Comparison of ENCODE assay signal across 16 cellular contexts in the genomic region with DNA sequence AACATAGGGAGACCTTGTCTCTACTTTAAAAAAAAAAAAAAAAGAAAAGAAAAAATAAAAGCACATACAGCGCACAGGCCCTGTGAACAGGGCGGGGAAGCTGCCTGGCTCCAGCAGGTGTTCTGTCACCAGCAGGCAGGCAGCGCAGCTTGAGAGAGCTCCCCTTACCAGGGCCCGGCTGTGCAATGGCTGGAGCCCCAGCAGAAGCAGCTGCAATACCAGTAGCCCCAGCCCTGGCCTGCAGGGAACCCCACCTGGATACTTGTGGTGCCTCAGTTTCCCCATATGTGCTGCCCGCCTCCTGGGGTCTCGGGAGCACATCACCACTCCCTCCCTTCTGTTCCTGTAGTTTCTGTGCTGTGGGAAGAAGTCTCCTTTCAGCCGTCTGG. TPM values are rescaled to one million over a fixed set of nuclear protein-coding genes. Genes with fewer than 3 reads are reported as not detected.
DNase-seq lines count a peak whose midpoint lies in the region.
"Had no signal": no experiment of that assay in that cellular context is flagged by ENCODE, and none has a peak within 500 bp of the region (broad histone marks: within the 10 kb centered on the region; RNA-seq: fewer than 3 reads in every experiment).

No MANE protein-coding gene starts in this region.

- no peak overlapping the region for H3K18ac ChIP-seq in mesenchymal stem cell (ENCODE audit: low read depth in 1 of 2, low read length in 2 of 2)

- H3K4me3 ChIP-seq in mesenchymal stem cell (ENCODE audit: insufficient read depth in 1 of 2, low read depth in 1 of 2, low read length in 2 of 2) (no peak overlapping the region), stomach smooth muscle (ENCODE audit: low read length in 2 of 2) (peak overlapping the region in 1 of 2 donors; percentile 35)
- H3K4me3 ChIP-seq: mucosa of descending colon, psoas muscle had no signal

- H3K79me1 ChIP-seq in mesenchymal stem cell (replicated peaks; ENCODE audit: low read length, poor library complexity, severe bottlenecking): no peaks in the 10 kb centered on the region

- H3K14ac ChIP-seq in mesenchymal stem cell (ENCODE audit: low read length in 2 of 2): no peak overlapping the region

- H3K36me3 ChIP-seq in mesenchymal stem cell (ENCODE audit: control insufficient read depth in 1 of 2, insufficient read depth in 2 of 2, low read depth in 1 of 2, low read length in 2 of 2): no peaks in the 10 kb centered on the region
- H3K36me3 ChIP-seq in stomach smooth muscle (ENCODE audit: control insufficient read depth in 2 of 2, insufficient read depth in 2 of 2, low read length in 2 of 2): no peaks in the 10 kb centered on the region

- no peak overlapping the region for H2BK5ac ChIP-seq in mesenchymal stem cell (ENCODE audit: low read depth, low read length, poor library complexity, severe bottlenecking)

- no peak overlapping the region for H3K23ac ChIP-seq in mesenchymal stem cell (ENCODE audit: low read length in 2 of 2)

- no peak overlapping the region for H3K4me2 ChIP-seq in mesenchymal stem cell (ENCODE audit: low read length, poor library complexity, severe bottlenecking)

- H2AK5ac ChIP-seq in mesenchymal stem cell (ENCODE audit: low read length, severe bottlenecking): no peak overlapping the region

- H2BK120ac ChIP-seq in mesenchymal stem cell (ENCODE audit: low read depth, low read length): no peak overlapping the region

- H3K27me3 ChIP-seq in mesenchymal stem cell (ENCODE audit: control insufficient read depth in 1 of 2, insufficient read depth in 1 of 2, low read length in 2 of 2) (no peaks in the 10 kb centered on the region), stomach smooth muscle (ENCODE audit: control insufficient read depth in 1 of 2, insufficient read depth in 2 of 2, low read length in 2 of 2) (no peaks in the 10 kb centered on the region)

- H4K91ac ChIP-seq in mesenchymal stem cell (ENCODE audit: low read length): no peak overlapping the region

- H3K9me3 ChIP-seq in mesenchymal stem cell (ENCODE audit: control insufficient read depth, low read length) (peaks cover 8% of the 10 kb centered on the region), stomach smooth muscle (ENCODE audit: control insufficient read depth in 2 of 2, low read length in 2 of 2) (peaks cover 0 to 10% of the 10 kb centered on the region in 2 donors)
- H3K9me3 ChIP-seq: mucosa of descending colon had no signal

- H3K4me1 ChIP-seq in mesenchymal stem cell (ENCODE audit: control insufficient read depth, insufficient read depth, low read depth, low read length) (peaks cover 18% of the 10 kb centered on the region), stomach smooth muscle (ENCODE audit: control insufficient read depth, insufficient read depth, low read length) (peaks cover 47% of the 10 kb centered on the region)

- DNase-seq in NAMALWA (ENCODE audit: low spot score) (peak; percentile 46), caudate nucleus (lab: John Stamatoyannopoulos, UW) (peak in 1 of 61 donors; percentile 73), mesenchymal stem cell (no peak), NCI-H1694 (lab: John Stamatoyannopoulos, UW) (no peak), NCI-H1436 treated with DMSO at 0.1 percent for 48 hours (lab: John Stamatoyannopoulos, UW) (no peak), COLO829 (ENCODE audit: low spot score) (no peak), NCI-H2227 treated with DMSO at 0.1 percent for 48 hours (lab: John Stamatoyannopoulos, UW) (no peak)
- DNase-seq: activated CD4-positive, CD25-positive, alpha-beta regulatory T cell treated with anti-CD3 and anti-CD28 coated beads, Interleukin-2, amount 50 U/mL, for 72 hours; central memory CD4-positive, alpha-beta T cell; Kasumi-1; NCI-H2029 treated with DMSO at 0.1 percent for 48 hours; NCI-H748 treated with DMSO at 0.1 percent for 48 hours; stimulated activated CD4-positive, alpha-beta T cell treated with anti-CD3 and anti-CD28 coated beads, Interleukin-1b, Interleukin-23, amount 100 ng/mL, for 48 hours had no signal

- H4K8ac ChIP-seq in mesenchymal stem cell (ENCODE audit: low read length): no peak overlapping the region

- H2AFZ ChIP-seq in mesenchymal stem cell (ENCODE audit: low read depth, low read length): no peak overlapping the region

- no peak overlapping the region for H3K4ac ChIP-seq in mesenchymal stem cell (ENCODE audit: low read depth in 1 of 2, low read length in 2 of 2)

- H2BK15ac ChIP-seq in mesenchymal stem cell (ENCODE audit: low read depth, poor library complexity, severe bottlenecking): no peak overlapping the region

- H3K9ac ChIP-seq in mesenchymal stem cell (ENCODE audit: low read length) (peak overlapping the region; percentile 65), stomach smooth muscle (ENCODE audit: low read length in 2 of 2) (peak overlapping the region in 1 of 2 donors; percentile 60)

- H2BK12ac ChIP-seq in mesenchymal stem cell (ENCODE audit: low read length in 2 of 2): no peak overlapping the region

- peak overlapping the region; percentile 74 for H3K27ac ChIP-seq in caudate nucleus (ENCODE audit: low read depth, low read length)
- H3K27ac ChIP-seq in mesenchymal stem cell (ENCODE audit: low read length, poor library complexity, severe bottlenecking): no peak overlapping the region
- peak overlapping the region; percentile 89 for H3K27ac ChIP-seq in stomach smooth muscle (ENCODE audit: low read length)
- H3K27ac ChIP-seq: psoas muscle had no signal

- WGBS in mesenchymal stem cell: 87% methylated on average over 7 of the region's 7 CpGs

RNA-seq across cellular contexts. Expression of gene TSPAN32, which starts 12.3 kb away (rescaled TPM):
- 0.15 TPM for polyA plus RNA-seq in mesenchymal stem cell (2013, experiment 1 of 2)
- polyA plus RNA-seq in mesenchymal stem cell (2013, experiment 2 of 2): 0.08 TPM

RNA-seq across cellular contexts. Expression of gene C11orf21, which starts 12.4 kb away (rescaled TPM):
- not detected for polyA plus RNA-seq in mesenchymal stem cell (2013, experiment 1 of 2)
- polyA plus RNA-seq in mesenchymal stem cell (2013, experiment 2 of 2): not detected

RNA-seq across cellular contexts. Expression of gene ASCL2, which starts 43.7 kb away (rescaled TPM):
- polyA plus RNA-seq in mesenchymal stem cell (2013, experiment 1 of 2): not detected
- polyA plus RNA-seq in mesenchymal stem cell (2013, experiment 2 of 2): not detected
